In genomic region chr17:81962499-81963441, GRCh38 we compare ENCODE assay signal across 1 cellular context.
TF ChIP-seq lines count a peak whose summit lies in the region.

No MANE protein-coding gene starts in this region.

TF ChIP-seq in K562, 482 proteins besides CTCF, POLR2A, EP300 and RAD21:
- TF ChIP-seq ETV5 (CRISPR knock-in tag; IDR thresholded peaks at IDR 0.05; ENCODE audit: low read depth) (no peak), COPS2 (conservative IDR thresholded peaks at IDR 0.05) (no peak), NFIC (IDR thresholded peaks at IDR 0.05) (peak; percentile 48)
